ENCODE assay signal across 22 cellular contexts in genomic region chr20:13687827-13688226, GRCh38.
"Had no signal": no experiment of that assay in that cellular context is flagged by ENCODE, and none has a peak within 500 bp of the region (broad histone marks: within the 10 kb centered on the region; RNA-seq: fewer than 3 reads in every experiment).

No MANE protein-coding gene starts in this region.

- H3K27ac ChIP-seq: colonic mucosa, foreskin keratinocyte, pancreas, testis, uterus had no signal

- FAIRE-seq: endothelial cell of umbilical vein, kidney, pancreas had no signal

- H3K4me1 ChIP-seq: colonic mucosa, foreskin keratinocyte, pancreas, uterus had no signal

- ATAC-seq: foreskin keratinocyte; left cardiac atrium; left ventricle myocardium superior; pancreas; right cardiac atrium; stimulated activated naive B cell treated with anti-CD40 and anti-IgM and Interleukin-4, amounts not matched to agents 10 μg/mL and 1 μg/mL and 100 μg/mL, for 72 hours; stimulated activated naive CD8-positive, alpha-beta T cell treated with anti-CD3 and anti-CD28 coated beads, Interleukin-15, amount 100 ng/mL, for 72 hours had no signal

- H3K9me3 ChIP-seq: colonic mucosa, pancreas, testis, uterus had no signal

- DNase-seq: colonic mucosa; effector CD4-positive, alpha-beta T cell; endodermal cell; erythroblast; foreskin keratinocyte; kidney; left cardiac atrium; left ventricle myocardium superior; mesenchymal stem cell; midbrain; naive B cell; occipital lobe; pancreas; right cardiac atrium; stimulated activated CD4-positive, alpha-beta T cell treated with anti-CD3 and anti-CD28 coated beads, Interleukin-2, amount 100 ng/mL, for 24 hours; stimulated activated CD4-positive, alpha-beta T cell treated with anti-CD3 and anti-CD28 coated beads, Interleukin-4, amount 100 ng/mL, for 4 hours; stimulated activated naive B cell treated with anti-CD40 and anti-IgM and Interleukin-4, amounts not matched to agents 10 μg/mL and 1 μg/mL and 100 μg/mL, for 72 hours; stimulated activated naive CD8-positive, alpha-beta T cell treated with anti-CD3 and anti-CD28 coated beads, Interleukin-15, amount 100 ng/mL, for 72 hours; testis; uterus had no signal

- H3K36me3 ChIP-seq: colonic mucosa, pancreas, uterus had no signal

- H3K4me3 ChIP-seq: colonic mucosa, lung, pancreas, testis, uterus had no signal

- H3K27me3 ChIP-seq: colonic mucosa, pancreas, testis, uterus had no signal
